1 cellular context compared by ENCODE assay signal in the genomic region with DNA sequence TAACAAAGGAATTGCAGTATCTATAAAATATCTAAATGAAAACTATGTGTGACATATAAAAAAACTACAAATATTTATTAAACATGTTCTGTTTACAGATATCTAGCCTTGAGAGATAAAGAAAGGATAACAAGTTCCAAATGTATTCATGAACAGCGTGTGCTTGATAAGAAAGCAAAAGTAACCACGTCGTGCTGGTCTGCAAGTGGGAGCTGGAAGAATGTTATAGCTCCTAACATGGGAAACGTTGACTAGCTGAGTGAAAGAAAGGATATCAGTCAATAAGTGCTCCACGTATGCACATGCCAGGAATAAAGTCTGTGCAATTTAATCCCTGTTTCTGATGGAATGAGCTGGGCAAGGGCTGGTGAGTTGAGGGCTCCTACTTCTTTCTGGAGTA.
TF ChIP-seq lines count a peak whose summit lies in the region.

No MANE protein-coding gene starts in this region.

TF ChIP-seq in GM23338, 12 proteins besides CTCF, POLR2A, EP300 and RAD21:
- TF ChIP-seq ZNF331 (CRISPR knock-in tag; IDR thresholded peaks at IDR 0.05; ENCODE audit: low read depth) (no peak), ZNF114 (CRISPR knock-in tag; IDR thresholded peaks at IDR 0.05) (no peak), CREB1 (CRISPR knock-in tag; IDR thresholded peaks at IDR 0.05; ENCODE audit: low read depth) (no peak), JUNB (IDR thresholded peaks at IDR 0.05; ENCODE audit: unreplicated experiment) (no peak), NANOG (IDR thresholded peaks at IDR 0.05; ENCODE audit: borderline replicate concordance) (no peak), EZH2 (IDR thresholded peaks at IDR 0.05; ENCODE audit: low read depth, unreplicated experiment) (no peak), EZH2phosphoT487 (IDR thresholded peaks at IDR 0.05; ENCODE audit: unreplicated experiment) (no peak), ZNF462 (CRISPR knock-in tag; IDR thresholded peaks at IDR 0.05) (no peak), ETS1 (IDR thresholded peaks at IDR 0.05) (no peak), STAT1 (IDR thresholded peaks at IDR 0.05; ENCODE audit: unreplicated experiment) (no peak), POLR2AphosphoS5 (IDR thresholded peaks at IDR 0.05; ENCODE audit: low read depth) (no peak)
- TF ChIP-seq, protein P1, sequence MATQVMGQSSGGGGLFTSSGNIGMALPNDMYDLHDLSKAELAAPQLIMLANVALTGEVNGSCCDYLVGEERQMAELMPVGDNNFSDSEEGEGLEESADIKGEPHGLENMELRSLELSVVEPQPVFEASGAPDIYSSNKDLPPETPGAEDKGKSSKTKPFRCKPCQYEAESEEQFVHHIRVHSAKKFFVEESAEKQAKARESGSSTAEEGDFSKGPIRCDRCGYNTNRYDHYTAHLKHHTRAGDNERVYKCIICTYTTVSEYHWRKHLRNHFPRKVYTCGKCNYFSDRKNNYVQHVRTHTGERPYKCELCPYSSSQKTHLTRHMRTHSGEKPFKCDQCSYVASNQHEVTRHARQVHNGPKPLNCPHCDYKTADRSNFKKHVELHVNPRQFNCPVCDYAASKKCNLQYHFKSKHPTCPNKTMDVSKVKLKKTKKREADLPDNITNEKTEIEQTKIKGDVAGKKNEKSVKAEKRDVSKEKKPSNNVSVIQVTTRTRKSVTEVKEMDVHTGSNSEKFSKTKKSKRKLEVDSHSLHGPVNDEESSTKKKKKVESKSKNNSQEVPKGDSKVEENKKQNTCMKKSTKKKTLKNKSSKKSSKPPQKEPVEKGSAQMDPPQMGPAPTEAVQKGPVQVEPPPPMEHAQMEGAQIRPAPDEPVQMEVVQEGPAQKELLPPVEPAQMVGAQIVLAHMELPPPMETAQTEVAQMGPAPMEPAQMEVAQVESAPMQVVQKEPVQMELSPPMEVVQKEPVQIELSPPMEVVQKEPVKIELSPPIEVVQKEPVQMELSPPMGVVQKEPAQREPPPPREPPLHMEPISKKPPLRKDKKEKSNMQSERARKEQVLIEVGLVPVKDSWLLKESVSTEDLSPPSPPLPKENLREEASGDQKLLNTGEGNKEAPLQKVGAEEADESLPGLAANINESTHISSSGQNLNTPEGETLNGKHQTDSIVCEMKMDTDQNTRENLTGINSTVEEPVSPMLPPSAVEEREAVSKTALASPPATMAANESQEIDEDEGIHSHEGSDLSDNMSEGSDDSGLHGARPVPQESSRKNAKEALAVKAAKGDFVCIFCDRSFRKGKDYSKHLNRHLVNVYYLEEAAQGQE (IDR thresholded peaks at IDR 0.05; ENCODE audit: unreplicated experiment), result no peak
